Comparison of ENCODE assay signal across 27 cellular contexts in genomic region chr15:101211897-101212296, GRCh38.
"Had no signal": no experiment of that assay in that cellular context is flagged by ENCODE, and none has a peak within 500 bp of the region (broad histone marks: within the 10 kb centered on the region; RNA-seq: fewer than 3 reads in every experiment).

No MANE protein-coding gene starts in this region.

- H3K9me3 Mint-ChIP-seq: activated CD4-positive, alpha-beta memory T cell treated with anti-CD3 and anti-CD28 coated beads for 36 hours; activated naive CD8-positive, alpha-beta T cell treated with anti-CD3 and anti-CD28 coated beads, Interleukin-2, amount 10 ng/mL, durations not matched to agents 7 days and 5 days; stimulated activated memory B cell treated with anti-CD40 and anti-IgM and Interleukin-4, amounts not matched to agents 10 μg/mL and 1 μg/mL and 100 μg/mL, for 72 hours; T-cell; T-helper 2 cell treated with Interferon-gamma antibody and Interleukin-4, amounts not matched to agents 5 μg/mL and 100 μg/mL, for 36 hours had no signal

- H3K4me1 ChIP-seq: right lobe of liver had no signal

- H3K27ac Mint-ChIP-seq: activated CD4-positive, alpha-beta memory T cell treated with anti-CD3 and anti-CD28 coated beads for 36 hours; activated CD8-positive, alpha-beta memory T cell treated with anti-CD3 and anti-CD28 coated beads, Interleukin-2, amount 10 ng/mL, durations not matched to agents 7 days and 5 days; activated naive CD8-positive, alpha-beta T cell treated with anti-CD3 and anti-CD28 coated beads, Interleukin-2, amount 10 ng/mL, durations not matched to agents 7 days and 5 days; stimulated activated memory B cell treated with anti-CD40 and anti-IgM and Interleukin-4, amounts not matched to agents 10 μg/mL and 1 μg/mL and 100 μg/mL, for 72 hours; T-helper 2 cell treated with Interferon-gamma antibody and Interleukin-4, amounts not matched to agents 5 μg/mL and 100 μg/mL, for 36 hours had no signal

- DNase-seq: activated CD4-positive, alpha-beta memory T cell treated with anti-CD3 and anti-CD28 coated beads for 36 hours; activated CD4-positive, alpha-beta T cell treated with anti-CD3 and anti-CD28 coated beads for 1 hour; activated CD8-positive, alpha-beta memory T cell treated with anti-CD3 and anti-CD28 coated beads, Interleukin-2, amount 10 ng/mL, durations not matched to agents 7 days and 5 days; activated effector memory CD4-positive, alpha-beta T cell treated with anti-CD3 and anti-CD28 coated beads, Interleukin-2, amount 50 U/mL, for 16 hours; activated naive CD8-positive, alpha-beta T cell treated with anti-CD3 and anti-CD28 coated beads, Interleukin-2, amount 10 ng/mL, durations not matched to agents 7 days and 5 days; activated T-cell treated with anti-CD3 and anti-CD28 coated beads for 4 hours; amygdala; cerebellar nuclear complex; heart left ventricle; islet precursor cell; lower lobe of right lung; naive B cell; occipital lobe; posterior cingulate gyrus; right lobe of liver; stimulated activated CD4-positive, alpha-beta T cell treated with anti-CD3 and anti-CD28 coated beads, Interleukin-2, amount 100 ng/mL, for 24 hours; T-cell; testis; uterus had no signal

- H3K4me3 Mint-ChIP-seq: activated CD4-positive, alpha-beta memory T cell treated with anti-CD3 and anti-CD28 coated beads for 36 hours; activated CD8-positive, alpha-beta memory T cell treated with anti-CD3 and anti-CD28 coated beads, Interleukin-2, amount 10 ng/mL, durations not matched to agents 7 days and 5 days; activated naive CD8-positive, alpha-beta T cell treated with anti-CD3 and anti-CD28 coated beads, Interleukin-2, amount 10 ng/mL, durations not matched to agents 7 days and 5 days; naive B cell; stimulated activated memory B cell treated with anti-CD40 and anti-IgM and Interleukin-4, amounts not matched to agents 10 μg/mL and 1 μg/mL and 100 μg/mL, for 72 hours; T-cell; T-helper 2 cell treated with Interferon-gamma antibody and Interleukin-4, amounts not matched to agents 5 μg/mL and 100 μg/mL, for 36 hours had no signal

- ATAC-seq: activated CD8-positive, alpha-beta memory T cell treated with anti-CD3 and anti-CD28 coated beads, Interleukin-2, amount 10 ng/mL, durations not matched to agents 7 days and 5 days; heart left ventricle; left lobe of liver; lower lobe of right lung; right lobe of liver; stimulated activated memory B cell treated with anti-CD40 and anti-IgM and Interleukin-4, amounts not matched to agents 10 μg/mL and 1 μg/mL and 100 μg/mL, for 72 hours; T-cell had no signal

- H3K9me3 ChIP-seq: heart left ventricle, lower lobe of right lung, right lobe of liver, testis, uterus had no signal

- H3K27ac ChIP-seq: coronary artery, epithelial cell of prostate, heart left ventricle, lower lobe of right lung, right lobe of liver, VCaP had no signal

- H3K27me3 ChIP-seq: heart left ventricle, right lobe of liver, testis, uterus had no signal

- H3K36me3 ChIP-seq: lower lobe of right lung, right lobe of liver, uterus had no signal

- H3K27me3 Mint-ChIP-seq: activated CD4-positive, alpha-beta memory T cell treated with anti-CD3 and anti-CD28 coated beads for 36 hours; activated CD8-positive, alpha-beta memory T cell treated with anti-CD3 and anti-CD28 coated beads, Interleukin-2, amount 10 ng/mL, durations not matched to agents 7 days and 5 days; activated naive CD8-positive, alpha-beta T cell treated with anti-CD3 and anti-CD28 coated beads, Interleukin-2, amount 10 ng/mL, durations not matched to agents 7 days and 5 days; naive B cell; stimulated activated memory B cell treated with anti-CD40 and anti-IgM and Interleukin-4, amounts not matched to agents 10 μg/mL and 1 μg/mL and 100 μg/mL, for 72 hours; T-cell had no signal

- H3K4me3 ChIP-seq: coronary artery, heart left ventricle, lower lobe of right lung, right lobe of liver, skin epidermis, testis, uterus had no signal

- FAIRE-seq: bronchial epithelial cell had no signal
